In the genomic region with DNA sequence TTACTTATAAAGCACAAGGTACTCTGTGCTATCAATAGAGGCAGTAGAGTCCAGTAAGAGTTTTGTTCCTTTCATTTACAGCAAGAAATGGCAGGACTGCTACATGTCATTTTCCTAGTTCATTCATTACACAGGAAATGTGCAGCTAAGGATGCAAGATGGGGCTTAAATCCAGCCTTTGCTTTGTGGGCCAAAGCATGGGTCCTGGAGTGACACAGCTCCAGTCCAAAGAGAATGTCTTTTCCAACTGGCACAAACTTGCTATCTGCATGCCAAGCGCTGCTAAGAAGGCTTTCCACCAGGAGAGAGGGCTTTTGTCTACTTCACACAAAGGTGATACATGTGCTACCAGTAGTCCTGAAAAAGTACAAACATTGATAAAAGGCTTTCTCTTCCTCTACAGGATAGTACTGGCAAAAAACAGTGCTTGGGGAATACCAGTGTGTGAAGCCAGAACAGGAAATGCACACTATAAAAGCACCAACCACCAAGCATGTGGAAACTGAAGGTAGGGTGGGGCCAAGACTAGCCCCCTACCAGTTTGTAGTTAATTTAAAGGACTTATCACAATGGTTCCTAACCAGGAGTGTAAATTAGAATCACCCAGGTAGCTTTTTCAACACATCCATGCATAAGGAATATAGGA, we compare ENCODE assay signal across 8 cellular contexts.
DNase-seq lines count a peak whose midpoint lies in the region; ATAC-seq and TF ChIP-seq lines count a peak whose summit lies in the region.

No MANE protein-coding gene starts in this region.

- peaks cover 8% of the 10 kb centered on the region; the same call in 1 of the 2 replicates for H3K9me1 ChIP-seq in IMR-90 (ENCODE audit: insufficient read depth, low read length)

- no peaks in the 10 kb centered on the region for H3K27me3 ChIP-seq in IMR-90 (ENCODE audit: control insufficient read depth, insufficient read depth, low read length)

- no peak overlapping the region for H3K14ac ChIP-seq in IMR-90 (replicated peaks; ENCODE audit: low read depth, low read length)

- no TSS peak for BruUV-seq in IMR-90 (replicated peaks; lab: Mats Ljungman, UMichigan)

- CTCF ChIA-PET in activated naive CD4-positive, alpha-beta T cell treated with anti-CD3 and anti-CD28 coated beads, Interleukin-2, amount 10 ng/mL, durations not matched to agents 7 days and 5 days (lab: Charles Lee) = interaction anchor here (1.1 to 2.3 kb wide), 7 partner anchors 8 to 661 kb away, joined by 3 to 15 read pairs (median 4); no protein-coding TSS in a partner anchor
- CTCF ChIA-PET in IMR-90 (lab: Yijun Ruan, JAX) = interaction anchor here (0.7 to 0.9 kb wide), 2 partner anchors 69 to 156 kb away, joined by 3 read pairs; a partner anchor contains a TSS

- no peak for TF ChIP-seq CTCF in IMR-90 (conservative IDR thresholded peaks at IDR 0.05; ENCODE audit: low read depth, low read length)

- intact Hi-C loops in IMR-90 (cut with micrococcal nuclease) = no loop called here

- no peak overlapping the region for H3K4me3 ChIP-seq in IMR-90 (ENCODE audit: insufficient read depth, low read depth, low read length)

- H3K9ac ChIP-seq in IMR-90 (ENCODE audit: low read depth, low read length) = no peak overlapping the region

- no peak overlapping the region for H2AK5ac ChIP-seq in IMR-90 (ENCODE audit: low read depth, low read length)

- in situ Hi-C loops in IMR-90 (cut with MboI; ENCODE audit: low sequenced_read_pairs) = no loop called here

- H3K23ac ChIP-seq in IMR-90 (ENCODE audit: low read depth, low read length) = peak overlapping the region; percentile 31; the same call in 1 of the 2 replicates

- peaks cover 7% of the 10 kb centered on the region for H3K36me3 ChIP-seq in IMR-90 (ENCODE audit: control insufficient read depth, insufficient read depth, low read length)

- no peak overlapping the region for H4K5ac ChIP-seq in IMR-90 (ENCODE audit: low read depth, low read length)

- H2AK9ac ChIP-seq in IMR-90 (replicated peaks; ENCODE audit: low read depth, low read length, poor library complexity) = no peak overlapping the region

- H2BK15ac ChIP-seq in IMR-90 (ENCODE audit: low read depth, low read length) = no peak overlapping the region

- no peak overlapping the region for H2AFZ ChIP-seq in IMR-90 (replicated peaks; ENCODE audit: low read length, poor library complexity)

- no peak overlapping the region for H2BK5ac ChIP-seq in IMR-90 (ENCODE audit: low read depth, low read length, poor library complexity, severe bottlenecking)

- H4K8ac ChIP-seq in IMR-90 (ENCODE audit: low read depth in 2 of 2, low read length in 2 of 2) = no peak overlapping the region

- H3K4ac ChIP-seq in IMR-90 (ENCODE audit: low read depth, low read length) = no peak overlapping the region

- peaks cover 42% of the 10 kb centered on the region for H4K20me1 ChIP-seq in IMR-90 (ENCODE audit: insufficient read depth, low read length)

- H3K18ac ChIP-seq in IMR-90 (ENCODE audit: low read depth, low read length) = no peak overlapping the region

- no peaks in the 10 kb centered on the region for H3K9me3 ChIP-seq in IMR-90 (ENCODE audit: control insufficient read depth, insufficient read depth, low read length)

- no peak overlapping the region for H3K27ac ChIP-seq in IMR-90 (ENCODE audit: insufficient read depth, low read length)

- H3K4me1 ChIP-seq in IMR-90 (ENCODE audit: control insufficient read depth, insufficient read depth, low read length) = no peaks in the 10 kb centered on the region; the same call in 1 of the 2 replicates

- H3K4me2 ChIP-seq in IMR-90 (ENCODE audit: low read depth, low read length) = no peak overlapping the region

- no peak overlapping the region for H2BK120ac ChIP-seq in IMR-90 (ENCODE audit: low read depth, low read length)

- H3K4me1 Mint-ChIP-seq in activated naive CD4-positive, alpha-beta T cell treated with anti-CD3 and anti-CD28 coated beads, Interleukin-2, amount 10 ng/mL, durations not matched to agents 7 days and 5 days = peaks cover 33% of the 10 kb centered on the region
- H3K4me1 Mint-ChIP-seq in stimulated activated naive CD8-positive, alpha-beta T cell treated with anti-CD3 and anti-CD28 coated beads, Interleukin-15, amount 100 ng/mL, for 72 hours = peaks cover 39% of the 10 kb centered on the region

- DNase-seq in activated naive CD4-positive, alpha-beta T cell treated with anti-CD3 and anti-CD28 coated beads, Interleukin-2, amount 10 ng/mL, durations not matched to agents 7 days and 5 days = no peak
- DNase-seq in activated naive CD4-positive, alpha-beta T cell treated with Interleukin-2 at 50 U/mL for 16 hours = no peak
- DNase-seq in IMR-90 = no peak
- DNase-seq in cerebellar cortex (ENCODE audit: low spot score) = peak; percentile 78
- DNase-seq in stimulated activated naive CD8-positive, alpha-beta T cell treated with anti-CD3 and anti-CD28 coated beads, Interleukin-15, amount 100 ng/mL, for 72 hours = no peak
- no peak for DNase-seq in NCI-H82 (lab: John Stamatoyannopoulos, UW)
- no peak for DNase-seq in AG20443 (ENCODE audit: low spot score)
- DNase-seq in SIG-M5 (lab: John Stamatoyannopoulos, UW) = no peak

- H3K9me3 Mint-ChIP-seq in activated naive CD4-positive, alpha-beta T cell treated with anti-CD3 and anti-CD28 coated beads, Interleukin-2, amount 10 ng/mL, durations not matched to agents 7 days and 5 days = no peaks in the 10 kb centered on the region
- no peaks in the 10 kb centered on the region for H3K9me3 Mint-ChIP-seq in stimulated activated naive CD8-positive, alpha-beta T cell treated with anti-CD3 and anti-CD28 coated beads, Interleukin-15, amount 100 ng/mL, for 72 hours

- H3K56ac ChIP-seq in IMR-90 (ENCODE audit: extremely low read depth, insufficient read depth, low read length) = no peak overlapping the region

- peaks cover 15% of the 10 kb centered on the region for H3K36me3 Mint-ChIP-seq in activated naive CD4-positive, alpha-beta T cell treated with anti-CD3 and anti-CD28 coated beads, Interleukin-2, amount 10 ng/mL, durations not matched to agents 7 days and 5 days

- POLR2A ChIA-PET in IMR-90 (lab: Charles Lee; ENCODE audit: unreplicated experiment) = no interaction called here

- H3K79me1 ChIP-seq in IMR-90 (ENCODE audit: low read depth in 1 of 2, low read length in 2 of 2) = peaks cover 18 to 49% of the 10 kb centered on the region in 2 experiments

- no peak for TF ChIP-seq RAD21 in IMR-90 (IDR thresholded peaks at IDR 0.05; ENCODE audit: low read length)

- no peak for ATAC-seq in IMR-90 (ENCODE audit: low read depth)
- ATAC-seq in stimulated activated naive CD8-positive, alpha-beta T cell treated with anti-CD3 and anti-CD28 coated beads, Interleukin-15, amount 100 ng/mL, for 72 hours = peak; percentile 65

- H2BK20ac ChIP-seq in IMR-90 (ENCODE audit: low read depth, low read length) = no peak overlapping the region

- no peak overlapping the region for H4K91ac ChIP-seq in IMR-90 (ENCODE audit: insufficient read depth, low read depth, low read length)

- no CpG with 5 or more reads among the region's 1 CpG for WGBS in IMR-90 (ENCODE audit: extremely low coverage in 2 of 2, insufficient read length in 1 of 2), 2 experiments

- dilution Hi-C loops in IMR-90 (cut with HindIII; ENCODE audit: low sequenced_read_pairs, unreplicated experiment) = no loop called here

- H3K27me3 Mint-ChIP-seq in activated naive CD4-positive, alpha-beta T cell treated with anti-CD3 and anti-CD28 coated beads, Interleukin-2, amount 10 ng/mL, durations not matched to agents 7 days and 5 days = no peaks in the 10 kb centered on the region
- no peaks in the 10 kb centered on the region for H3K27me3 Mint-ChIP-seq in stimulated activated naive CD8-positive, alpha-beta T cell treated with anti-CD3 and anti-CD28 coated beads, Interleukin-15, amount 100 ng/mL, for 72 hours

- no peak for TF ChIP-seq POLR2A in IMR-90 (IDR thresholded peaks at IDR 0.05; ENCODE audit: low read depth, low read length)

- H3K4me3 Mint-ChIP-seq in activated naive CD4-positive, alpha-beta T cell treated with anti-CD3 and anti-CD28 coated beads, Interleukin-2, amount 10 ng/mL, durations not matched to agents 7 days and 5 days = no peak overlapping the region
- peak overlapping the region; percentile 3 to 6 for H3K4me3 Mint-ChIP-seq in stimulated activated naive CD8-positive, alpha-beta T cell treated with anti-CD3 and anti-CD28 coated beads, Interleukin-15, amount 100 ng/mL, for 72 hours

- peak overlapping the region; percentile 51 for H3K27ac Mint-ChIP-seq in activated naive CD4-positive, alpha-beta T cell treated with anti-CD3 and anti-CD28 coated beads, Interleukin-2, amount 10 ng/mL, durations not matched to agents 7 days and 5 days
- peak overlapping the region in 1 of 2 donors; percentile 74 for H3K27ac Mint-ChIP-seq in stimulated activated naive CD8-positive, alpha-beta T cell treated with anti-CD3 and anti-CD28 coated beads, Interleukin-15, amount 100 ng/mL, for 72 hours

TF ChIP-seq in IMR-90, 13 proteins besides CTCF, POLR2A, EP300 and RAD21:
- TF ChIP-seq MAZ (IDR thresholded peaks at IDR 0.05; ENCODE audit: borderline replicate concordance, low read depth, low read length) = no peak
TF ChIP-seq in IMR-90: peak in this region for 0.
